In genomic region chr4:67152976-67153375, GRCh38 we compare ENCODE assay signal across 19 cellular contexts.
"Had no signal": no experiment of that assay in that cellular context is flagged by ENCODE, and none has a peak within 500 bp of the region (broad histone marks: within the 10 kb centered on the region; RNA-seq: fewer than 3 reads in every experiment).

No MANE protein-coding gene starts in this region.

- H3K27me3 Mint-ChIP-seq: stimulated activated naive B cell treated with anti-CD40 and anti-IgM and Interleukin-4, amounts not matched to agents 10 μg/mL and 1 μg/mL and 100 μg/mL, for 72 hours had no signal

- H3K36me3 ChIP-seq: brain microvascular endothelial cell, tibial artery, uterus had no signal

- H3K27me3 ChIP-seq: brain microvascular endothelial cell, foreskin keratinocyte, tibial artery, uterus had no signal

- H3K9me3 Mint-ChIP-seq: activated T-helper 1 cell treated with anti-CD3 and anti-CD28 coated beads, Interleukin-12 subunit alpha, Interleukin-12 subunit beta, Interleukin-2, Interleukin-4 antibody, amounts not matched to agents 30 ng/mL and 10 ng/mL and 1 ng/mL, durations not matched to agents 14 hours and 24 hours and 36 hours; nephron; stimulated activated naive B cell treated with anti-CD40 and anti-IgM and Interleukin-4, amounts not matched to agents 10 μg/mL and 1 μg/mL and 100 μg/mL, for 72 hours had no signal

- H3K4me3 ChIP-seq: skin epidermis, tibial artery, uterus had no signal

- H3K4me1 Mint-ChIP-seq: stimulated activated naive B cell treated with anti-CD40 and anti-IgM and Interleukin-4, amounts not matched to agents 10 μg/mL and 1 μg/mL and 100 μg/mL, for 72 hours had no signal

- H3K27ac Mint-ChIP-seq: activated T-helper 1 cell treated with anti-CD3 and anti-CD28 coated beads, Interleukin-12 subunit alpha, Interleukin-12 subunit beta, Interleukin-2, Interleukin-4 antibody, amounts not matched to agents 30 ng/mL and 10 ng/mL and 1 ng/mL, durations not matched to agents 14 hours and 24 hours and 36 hours; stimulated activated naive B cell treated with anti-CD40 and anti-IgM and Interleukin-4, amounts not matched to agents 10 μg/mL and 1 μg/mL and 100 μg/mL, for 72 hours had no signal

- H3K4me1 ChIP-seq: foreskin keratinocyte, tibial artery, uterus had no signal

- H3K9me3 ChIP-seq: tibial artery, uterus had no signal

- H3K36me3 Mint-ChIP-seq: stimulated activated naive B cell treated with anti-CD40 and anti-IgM and Interleukin-4, amounts not matched to agents 10 μg/mL and 1 μg/mL and 100 μg/mL, for 72 hours had no signal

- H3K27ac ChIP-seq: brain microvascular endothelial cell, foreskin keratinocyte, skin epidermis, tibial artery, uterus had no signal

- ATAC-seq: foreskin keratinocyte; stimulated activated naive B cell treated with anti-CD40 and anti-IgM and Interleukin-4, amounts not matched to agents 10 μg/mL and 1 μg/mL and 100 μg/mL, for 72 hours had no signal

- DNase-seq: activated CD4-positive, CD25-positive, alpha-beta regulatory T cell treated with anti-CD3 and anti-CD28 coated beads, Interleukin-2, amount 50 U/mL, for 72 hours; activated naive CD4-positive, alpha-beta T cell; anterior cingulate cortex; brain microvascular endothelial cell; effector memory CD4-positive, alpha-beta T cell; foreskin keratinocyte; glutamatergic neuron; hypothalamus; kidney glomerular epithelial cell; mesenchymal stem cell; occipital lobe; stimulated activated CD4-positive, alpha-beta T cell treated with anti-CD3 and anti-CD28 coated beads, Interleukin-15, amount 100 ng/mL, for 24 hours; stimulated activated CD4-positive, alpha-beta T cell treated with anti-CD3 and anti-CD28 coated beads, Interleukin-4, amount 100 ng/mL, for 1 hour; stimulated activated naive B cell treated with anti-CD40 and anti-IgM and Interleukin-4, amounts not matched to agents 10 μg/mL and 1 μg/mL and 100 μg/mL, for 72 hours; tibial artery; uterus had no signal

- H3K4me3 Mint-ChIP-seq: activated T-helper 1 cell treated with anti-CD3 and anti-CD28 coated beads, Interleukin-12 subunit alpha, Interleukin-12 subunit beta, Interleukin-2, Interleukin-4 antibody, amounts not matched to agents 30 ng/mL and 10 ng/mL and 1 ng/mL, durations not matched to agents 14 hours and 24 hours and 36 hours; nephron; stimulated activated naive B cell treated with anti-CD40 and anti-IgM and Interleukin-4, amounts not matched to agents 10 μg/mL and 1 μg/mL and 100 μg/mL, for 72 hours had no signal
